Comparison of ENCODE assay signal across 9 cellular contexts in the genomic region with DNA sequence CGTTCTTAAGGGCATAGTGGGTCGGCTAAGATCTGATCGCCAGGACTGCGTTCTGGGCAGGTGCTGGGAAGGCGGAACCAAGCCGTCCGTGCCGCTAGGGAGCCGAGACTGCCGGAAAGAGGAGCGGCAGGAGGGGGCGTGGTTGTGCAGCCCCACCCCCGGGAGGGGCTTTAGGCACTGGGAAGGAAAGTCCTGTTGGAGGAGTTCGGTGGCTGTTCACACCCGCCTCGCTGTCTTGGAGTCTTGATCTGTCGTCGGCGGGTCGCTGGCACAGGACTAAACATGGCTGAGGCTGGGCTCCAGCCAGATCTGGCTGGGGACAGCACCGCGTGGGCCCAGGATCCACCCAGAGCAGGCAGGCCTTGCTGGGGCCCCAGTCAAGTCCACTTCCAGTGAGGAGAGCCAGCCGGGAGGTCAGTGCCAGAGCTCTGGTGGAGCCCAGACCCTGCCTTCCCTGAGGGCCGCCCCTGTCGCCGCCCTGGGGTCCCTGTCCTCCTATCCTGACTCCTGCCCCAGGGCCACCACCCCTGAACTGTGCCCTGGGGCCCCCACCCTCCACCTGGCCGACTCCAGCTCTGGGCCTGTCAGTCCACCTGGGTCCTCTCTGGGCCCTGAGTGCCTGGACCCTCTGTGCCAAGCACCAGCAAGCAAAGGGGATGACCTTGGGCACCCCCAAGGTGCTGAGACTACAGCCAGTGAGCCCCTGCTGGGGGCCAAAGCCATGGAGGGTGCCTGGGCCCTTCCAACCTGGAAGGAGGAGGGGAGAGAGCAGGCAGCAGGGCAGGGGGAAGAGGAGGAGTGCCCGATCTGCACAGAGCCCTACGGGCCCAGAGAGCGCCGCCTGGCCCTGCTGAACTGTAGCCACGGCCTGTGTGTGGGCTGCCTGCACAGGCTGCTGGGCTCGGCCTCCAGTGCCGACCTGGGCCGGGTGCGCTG. TPM values are rescaled to one million over a fixed set of nuclear protein-coding genes. Genes with fewer than 3 reads are reported as not detected.
DNase-seq lines count a peak whose midpoint lies in the region; ATAC-seq and TF ChIP-seq lines count a peak whose summit lies in the region.
"Had no signal": no experiment of that assay in that cellular context is flagged by ENCODE, and none has a peak within 500 bp of the region (broad histone marks: within the 10 kb centered on the region; RNA-seq: fewer than 3 reads in every experiment).

No MANE protein-coding gene starts in this region.

- H3K27me3 Mint-ChIP-seq in activated CD4-positive, alpha-beta T cell treated with anti-CD3 and anti-CD28 coated beads for 36 hours = no peaks in the 10 kb centered on the region

- H3K4me3 ChIP-seq in Panc1 (ENCODE audit: low read depth in 2 of 2, low read length in 2 of 2) (peak overlapping the region; percentile 33 to 48), heart right ventricle (peak overlapping the region in 9 of 10 donors; percentile 1 to 47 (median 38)), gastrocnemius medialis (peak overlapping the region; percentile 39 to 47 (median 41))

- no peaks in the 10 kb centered on the region for H3K27me3 ChIP-seq in Panc1 (ENCODE audit: control insufficient read depth, insufficient read depth, low read length)
- peaks cover 0 to 5% (median 0%) of the 10 kb centered on the region in 7 donors for H3K27me3 ChIP-seq in heart right ventricle
- H3K27me3 ChIP-seq in gastrocnemius medialis = no peaks in the 10 kb centered on the region

- no peaks in the 10 kb centered on the region for H3K4me1 Mint-ChIP-seq in activated CD4-positive, alpha-beta T cell treated with anti-CD3 and anti-CD28 coated beads for 36 hours

- H3K9me3 Mint-ChIP-seq in activated CD4-positive, alpha-beta T cell treated with anti-CD3 and anti-CD28 coated beads for 36 hours (ENCODE audit: low read depth) = no peaks in the 10 kb centered on the region

- no TSS peak for BruUV-seq in Panc1 (replicated peaks; lab: Mats Ljungman, UMichigan)

- POLR2A ChIA-PET in Panc1 (lab: Charles Lee) = no interaction called here
- POLR2A ChIA-PET in activated CD4-positive, alpha-beta T cell treated with anti-CD3 and anti-CD28 coated beads for 36 hours (lab: Charles Lee) = no interaction called here

- H3K9me3 ChIP-seq in Panc1 (ENCODE audit: control insufficient read depth, insufficient read depth, low read depth, low read length) = no peaks in the 10 kb centered on the region
- no peaks in the 10 kb centered on the region for H3K9me3 ChIP-seq in heart right ventricle
- H3K9me3 ChIP-seq in gastrocnemius medialis = no peaks in the 10 kb centered on the region

- no peaks in the 10 kb centered on the region for H3K36me3 ChIP-seq in Panc1 (ENCODE audit: control insufficient read depth, insufficient read depth, low read length)
- peaks cover 0 to 31% (median 0%) of the 10 kb centered on the region in 9 donors for H3K36me3 ChIP-seq in heart right ventricle
- no peaks in the 10 kb centered on the region for H3K36me3 ChIP-seq in gastrocnemius medialis

- ATAC-seq in Panc1 (peak; percentile 73), heart right ventricle (peak; percentile 26 to 73 (median 59)), gastrocnemius medialis (peak; percentile 35 to 56), GM18498 (IDR thresholded peaks at IDR 0.05; ENCODE audit: unreplicated experiment) (no peak)
- no peak for ATAC-seq in activated CD4-positive, alpha-beta T cell treated with anti-CD3 and anti-CD28 coated beads for 36 hours

- H3K36me3 Mint-ChIP-seq in activated CD4-positive, alpha-beta T cell treated with anti-CD3 and anti-CD28 coated beads for 36 hours (ENCODE audit: low read depth) = peaks cover 4% of the 10 kb centered on the region

- in situ Hi-C loops in Panc1 (cut with HindIII; ENCODE audit: low pct_unique_long_range_greater_than_20kb, low sequenced_read_pairs) = no loop called here
- in situ Hi-C loops in gastrocnemius medialis (cut with MboI; ENCODE audit: low sequenced_read_pairs in 4 of 4) = loop anchor here in 1 of 4 donors (10.0 kb wide), 1 partner anchor 93 kb away; no protein-coding TSS in a partner anchor

- WGBS in heart right ventricle, 2 donors = 55 to 64% methylated on average over 33 to 36 of the region's 36 CpGs

- no peak for TF ChIP-seq POLR2A in gastrocnemius medialis (IDR thresholded peaks at IDR 0.05)

- peaks cover 26% of the 10 kb centered on the region for H3K4me1 ChIP-seq in Panc1 (ENCODE audit: control insufficient read depth, insufficient read depth, low read length)
- peaks cover 12 to 41% (median 24%) of the 10 kb centered on the region in 9 donors for H3K4me1 ChIP-seq in heart right ventricle
- peaks cover 9 to 21% of the 10 kb centered on the region in 2 donors for H3K4me1 ChIP-seq in gastrocnemius medialis

- H3K27ac Mint-ChIP-seq in activated CD4-positive, alpha-beta T cell treated with anti-CD3 and anti-CD28 coated beads for 36 hours = no peak overlapping the region

- CTCF ChIA-PET in Panc1 (lab: Charles Lee) = interaction anchor here (0.6 kb wide), 1 partner anchor 455 kb away, joined by 5 read pairs; no protein-coding TSS in a partner anchor
- CTCF ChIA-PET in activated CD4-positive, alpha-beta T cell treated with anti-CD3 and anti-CD28 coated beads for 36 hours (lab: Charles Lee) = interaction anchor here (0.6 to 1.2 kb wide), 2 partner anchors 11 to 12 kb away, joined by 3 to 4 read pairs; no protein-coding TSS in a partner anchor

- no peak overlapping the region for H3K4me3 Mint-ChIP-seq in activated CD4-positive, alpha-beta T cell treated with anti-CD3 and anti-CD28 coated beads for 36 hours

- peak; percentile 85 for DNase-seq in ELF-1 (ENCODE audit: low read depth, low spot score)
- DNase-seq in Panc1 (ENCODE audit: low read depth, low spot score) = no peak
- peak; percentile 66 to 73 for DNase-seq in heart right ventricle
- peak in 1 of 2 donors; percentile 47 for DNase-seq in gastrocnemius medialis
- DNase-seq in GF-D8 (lab: John Stamatoyannopoulos, UW) = no peak
- no peak for DNase-seq in activated CD4-positive, alpha-beta T cell treated with anti-CD3 and anti-CD28 coated beads for 36 hours
- no peak for DNase-seq in SKM-1 (lab: John Stamatoyannopoulos, UW; ENCODE audit: unreplicated experiment)

- H3K27ac ChIP-seq in Panc1 (ENCODE audit: low read length) = peak overlapping the region; percentile 86
- H3K27ac ChIP-seq in heart right ventricle = peak overlapping the region in 8 of 10 donors; percentile 38 to 83 (median 66)
- H3K27ac ChIP-seq in gastrocnemius medialis = peak overlapping the region; percentile 14 to 56 (median 34)

- TF ChIP-seq CTCF in Panc1 (IDR thresholded peaks at IDR 0.05) (0 out of 2 replicates have a peak, but pooled peaks have one; percentile 19), heart right ventricle (IDR thresholded peaks at IDR 0.05) (peak in 1 of 9 donors; percentile 12), gastrocnemius medialis (IDR thresholded peaks at IDR 0.05 in 4 of 5, conservative IDR thresholded peaks at IDR 0.05 in 1 of 5) (no peak)

- intact Hi-C loops in Panc1 (cut with micrococcal nuclease; ENCODE audit: unreplicated experiment) = no loop called here
- intact Hi-C loops in heart right ventricle (cut with DNase I) = no loop called here
- intact Hi-C loops in gastrocnemius medialis (cut with DNase I; ENCODE audit: low total_unique reads) = no loop called here
- intact Hi-C loops in activated CD4-positive, alpha-beta T cell treated with anti-CD3 and anti-CD28 coated beads for 36 hours (cut with DNase I, micrococcal nuclease) = no loop called here

RNA-seq across cellular contexts. Expression of a gene that starts 4.5 kb away (rescaled TPM):
- total RNA-seq in Panc1 (2021; ENCODE audit: unreplicated experiment) (11.5 TPM), heart right ventricle (10 to 100 TPM; 20.7 to 34.5 (median 24.1) TPM), gastrocnemius medialis (1 to 10 TPM; 1.1 to 6.5 (median 1.5) TPM)
- polyA plus RNA-seq in Panc1 (2012; ENCODE audit: insufficient read length) = 43.7 TPM
- 10 to 100 TPM; 14.2 to 83.8 TPM for polyA plus RNA-seq in heart right ventricle
- total RNA-seq in activated CD4-positive, alpha-beta T cell treated with anti-CD3 and anti-CD28 coated beads for 36 hours = 1 to 10 TPM; 7.1 to 8.9 TPM

RNA-seq across cellular contexts. Expression of a gene that starts 7.4 kb away (rescaled TPM):
- 0.67 TPM for total RNA-seq in Panc1 (2021; ENCODE audit: unreplicated experiment)
- 2.3 TPM for polyA plus RNA-seq in Panc1 (2012; ENCODE audit: insufficient read length)
- under 1 TPM in 6 of 10 donors, not detected in 4; 0.21 to 0.71 (median 0.37) TPM for total RNA-seq in heart right ventricle
- polyA plus RNA-seq in heart right ventricle = under 1 TPM; 0.19 to 0.59 TPM
- under 1 TPM in 1 of 4 donors, not detected in 3; 0.42 TPM for total RNA-seq in gastrocnemius medialis
- total RNA-seq in activated CD4-positive, alpha-beta T cell treated with anti-CD3 and anti-CD28 coated beads for 36 hours = under 1 TPM; 0.23 to 0.42 TPM

RNA-seq across cellular contexts. Expression of a gene that starts 9.8 kb away (rescaled TPM):
- total RNA-seq in Panc1 (2021; ENCODE audit: unreplicated experiment) (0.15 TPM), heart right ventricle (under 1 TPM in 1 of 10 donors, not detected in 9; 0.14 TPM), gastrocnemius medialis (not detected)
- 1.1 TPM for polyA plus RNA-seq in Panc1 (2012; ENCODE audit: insufficient read length)
- polyA plus RNA-seq in heart right ventricle = not detected
- not detected for total RNA-seq in activated CD4-positive, alpha-beta T cell treated with anti-CD3 and anti-CD28 coated beads for 36 hours
- total RNA-seq: activated CD8-positive, alpha-beta memory T cell treated with anti-CD3 and anti-CD28 coated beads for 36 hours had no signal

RNA-seq across cellular contexts. Expression of a gene that starts 12.0 kb away (rescaled TPM):
- total RNA-seq in Panc1 (2021; ENCODE audit: unreplicated experiment) (15.6 TPM), heart right ventricle (10 to 100 TPM in 1 of 10 donors, 1 to 10 TPM in 9; 4.6 to 10.1 (median 5.4) TPM), gastrocnemius medialis (1 to 10 TPM; 2.4 to 5.0 (median 4.1) TPM)
- 13.7 TPM for polyA plus RNA-seq in Panc1 (2012; ENCODE audit: insufficient read length)
- polyA plus RNA-seq in heart right ventricle = 10 to 100 TPM in 1 of 2 donors, 1 to 10 TPM in 1; 6.5 to 10.6 TPM
- 10 to 100 TPM; 27.0 to 27.8 TPM for total RNA-seq in activated CD4-positive, alpha-beta T cell treated with anti-CD3 and anti-CD28 coated beads for 36 hours

RNA-seq across cellular contexts. Expression of a gene that starts 12.1 kb away (rescaled TPM):
- total RNA-seq in Panc1 (2021; ENCODE audit: unreplicated experiment) (25.4 TPM), heart right ventricle (10 to 100 TPM; 36.4 to 46.2 (median 41.7) TPM), gastrocnemius medialis (10 to 100 TPM; 24.7 to 45.9 (median 32.0) TPM)
- polyA plus RNA-seq in Panc1 (2012; ENCODE audit: insufficient read length) = 24.8 TPM
- polyA plus RNA-seq in heart right ventricle = 10 to 100 TPM; 39.4 to 51.2 TPM
- total RNA-seq in activated CD4-positive, alpha-beta T cell treated with anti-CD3 and anti-CD28 coated beads for 36 hours = 10 to 100 TPM; 25.0 to 30.7 TPM

Comparison
In these comparisons a context has a peak if more than half of its experiments do, and no peak if none do; other contexts are left out.
1. DNase-seq: peak in ELF-1 (single experiment) and heart right ventricle (2 of 2); none in Panc1 (single experiment), GF-D8 (single experiment), activated CD4-positive, alpha-beta T cell treated with anti-CD3 and anti-CD28 coated beads for 36 hours (single experiment) and SKM-1 (single experiment).
2. ATAC-seq: peak in Panc1 (single experiment), heart right ventricle (8 of 8) and gastrocnemius medialis (2 of 2); none in activated CD4-positive, alpha-beta T cell treated with anti-CD3 and anti-CD28 coated beads for 36 hours (single experiment) and GM18498 (single experiment).
3. H3K27ac ChIP-seq: peak in every context shown above with its lines; median percentile 86 in Panc1; 66 in heart right ventricle; 34 in gastrocnemius medialis.
4. Peak in every context shown above with its lines, with median percentiles within 50 percentile points of each other: H3K4me3 ChIP-seq.